In the genomic region with DNA sequence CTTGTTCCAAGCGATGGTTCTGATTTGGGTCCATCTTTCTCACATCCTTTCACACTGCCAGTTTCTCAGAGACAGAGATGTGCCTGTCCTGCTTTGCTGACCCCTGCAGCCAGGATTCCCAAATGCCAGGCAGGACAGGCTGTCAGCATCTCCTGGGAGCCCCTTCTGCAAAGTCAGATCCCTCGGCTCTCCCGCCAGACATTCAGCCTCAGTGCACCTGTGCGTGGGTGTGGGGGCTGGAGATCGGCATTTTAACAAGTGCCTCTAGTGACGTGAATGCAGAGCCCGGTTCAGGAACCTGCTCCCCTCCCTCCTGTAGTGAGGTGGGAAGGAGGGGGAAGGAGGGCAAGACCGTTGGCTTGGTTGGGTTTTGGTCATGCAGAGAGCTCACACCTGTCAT, we compare ENCODE assay signal across 22 cellular contexts.
DNase-seq lines count a peak whose midpoint lies in the region; ATAC-seq and TF ChIP-seq lines count a peak whose summit lies in the region.
"Had no signal": no experiment of that assay in that cellular context is flagged by ENCODE, and none has a peak within 500 bp of the region (broad histone marks: within the 10 kb centered on the region; RNA-seq: fewer than 3 reads in every experiment).

No MANE protein-coding gene starts in this region.

- H3K4me1 Mint-ChIP-seq in chondrocyte (ENCODE audit: low read depth): no peaks in the 10 kb centered on the region

- ATAC-seq in GM18505 (IDR thresholded peaks at IDR 0.05; ENCODE audit: unreplicated experiment): no peak
- ATAC-seq: GM12878, HCT116, Right ventricle myocardium inferior had no signal

- peak overlapping the region; percentile 3 to 57 for H3K4ac ChIP-seq in mesenchymal stem cell (ENCODE audit: low read depth in 1 of 2, low read length in 2 of 2)

- no peaks in the 10 kb centered on the region for H3K79me1 ChIP-seq in mesenchymal stem cell (replicated peaks; ENCODE audit: low read length, poor library complexity, severe bottlenecking)

- H3K27me3 Mint-ChIP-seq in chondrocyte (ENCODE audit: low read depth): peaks cover 57% of the 10 kb centered on the region

- peak overlapping the region; percentile 49 to 70 for H2BK12ac ChIP-seq in mesenchymal stem cell (ENCODE audit: low read length in 2 of 2)

- H3K9me3 ChIP-seq in mesenchymal stem cell (ENCODE audit: control insufficient read depth, low read length): peaks cover 6% of the 10 kb centered on the region
- H3K9me3 ChIP-seq: Peyer's patch had no signal

- H3K4me2 ChIP-seq in mesenchymal stem cell (ENCODE audit: low read length, poor library complexity, severe bottlenecking): no peak overlapping the region

- H3K27ac Mint-ChIP-seq in chondrocyte (ENCODE audit: unreplicated experiment): no peak overlapping the region
- H3K27ac Mint-ChIP-seq: CD8-positive, alpha-beta memory T cell had no signal

- H3K18ac ChIP-seq in mesenchymal stem cell (ENCODE audit: low read depth in 1 of 2, low read length in 2 of 2): peak overlapping the region in 1 of 2 experiments; percentile 16

- no peak for TF ChIP-seq CTCF in chondrocyte (IDR thresholded peaks at IDR 0.05)

- no peak overlapping the region for H2BK120ac ChIP-seq in mesenchymal stem cell (ENCODE audit: low read depth, low read length)

- 81% methylated on average over 8 of the region's 8 CpGs for WGBS in mesenchymal stem cell

- H2AFZ ChIP-seq in mesenchymal stem cell (ENCODE audit: low read depth, low read length): no peak overlapping the region
- H2AFZ ChIP-seq: GM23248 had no signal

- no peak overlapping the region for H3K27ac ChIP-seq in mesenchymal stem cell (ENCODE audit: low read length, poor library complexity, severe bottlenecking)
- H3K27ac ChIP-seq: GM23248, Peyer's patch had no signal

- no peak overlapping the region for H2AK5ac ChIP-seq in mesenchymal stem cell (ENCODE audit: low read length, severe bottlenecking)

- no peak overlapping the region for H2BK5ac ChIP-seq in mesenchymal stem cell (ENCODE audit: low read depth, low read length, poor library complexity, severe bottlenecking)

- H2BK15ac ChIP-seq in mesenchymal stem cell (ENCODE audit: low read depth, poor library complexity, severe bottlenecking): peak overlapping the region; percentile 1

- peak overlapping the region; percentile 15 for H4K8ac ChIP-seq in mesenchymal stem cell (ENCODE audit: low read length)

- H3K36me3 Mint-ChIP-seq in chondrocyte (ENCODE audit: low read depth): no peaks in the 10 kb centered on the region
- H3K36me3 Mint-ChIP-seq: CD8-positive, alpha-beta memory T cell had no signal

- TF ChIP-seq POLR2A in GM18505 (IDR thresholded peaks at IDR 0.05; ENCODE audit: borderline replicate concordance, extremely low read depth, insufficient read depth, insufficient read length): no peak

- H3K9me3 Mint-ChIP-seq in chondrocyte (ENCODE audit: low read depth): no peaks in the 10 kb centered on the region

- peaks cover 87 to 88% of the 10 kb centered on the region in 2 experiments for H3K27me3 ChIP-seq in mesenchymal stem cell (ENCODE audit: control insufficient read depth in 1 of 2, insufficient read depth in 1 of 2, low read length in 2 of 2)
- H3K27me3 ChIP-seq: Peyer's patch had no signal

- H4K91ac ChIP-seq in mesenchymal stem cell (ENCODE audit: low read length): peak overlapping the region; percentile 6

- H3K14ac ChIP-seq in mesenchymal stem cell (ENCODE audit: low read length in 2 of 2): no peak overlapping the region

- no peaks in the 10 kb centered on the region for H3K36me3 ChIP-seq in mesenchymal stem cell (ENCODE audit: control insufficient read depth in 1 of 2, insufficient read depth in 2 of 2, low read depth in 1 of 2, low read length in 2 of 2)
- H3K36me3 ChIP-seq: Peyer's patch had no signal

- no peak overlapping the region for H3K4me3 ChIP-seq in mesenchymal stem cell (ENCODE audit: insufficient read depth in 1 of 2, low read depth in 1 of 2, low read length in 2 of 2)
- H3K4me3 ChIP-seq: GM12878, GM23248, Peyer's patch had no signal

- H3K23ac ChIP-seq in mesenchymal stem cell (ENCODE audit: low read length in 2 of 2): no peak overlapping the region

- H3K9ac ChIP-seq in mesenchymal stem cell (ENCODE audit: low read length): no peak overlapping the region
- H3K9ac ChIP-seq: GM23248 had no signal

- no peak overlapping the region for H3K4me3 Mint-ChIP-seq in chondrocyte (ENCODE audit: unreplicated experiment)

- H3K4me1 ChIP-seq in mesenchymal stem cell (ENCODE audit: control insufficient read depth, insufficient read depth, low read depth, low read length): peaks cover 3% of the 10 kb centered on the region
- H3K4me1 ChIP-seq: Peyer's patch had no signal

- DNase-seq in activated naive CD4-positive, alpha-beta T cell treated with anti-CD3 and anti-CD28 coated beads, Interleukin-2, amount 50 U/mL, for 16 hours: peak; percentile 3
- no peak for DNase-seq in activated naive CD4-positive, alpha-beta T cell (lab: John Stamatoyannopoulos, UW)
- DNase-seq in chondrocyte (ENCODE audit: low spot score): peak; percentile 62
- no peak for DNase-seq in mesenchymal stem cell
- no peak for DNase-seq in activated gamma-delta T cell treated with Interleukin-2 at 50 U/mL for 16 hours
- DNase-seq in NCI-H2029 (lab: John Stamatoyannopoulos, UW): no peak
- DNase-seq: DMS53; EL; GM23248; KBM-7; NCI-H1105 treated with DMSO at 0.1 percent for 48 hours; NCI-H1694 treated with DMSO at 0.1 percent for 48 hours; NCI-H2107; NCI-H510A; NCI-H748 treated with DMSO at 0.1 percent for 48 hours; NK-92 treated with Interleukin-12 subunit alpha and Interleukin-12 subunit beta, amount 100 ng/mL, for 24 hours had no signal

Comparison
In these comparisons a context has a peak if more than half of its experiments do, and no peak if none do; other contexts are left out.
1. DNase-seq: peak in activated naive CD4-positive, alpha-beta T cell treated with anti-CD3 and anti-CD28 coated beads, Interleukin-2, amount 50 U/mL, for 16 hours (single experiment) and chondrocyte (single experiment); none in activated naive CD4-positive, alpha-beta T cell (0 of 4), mesenchymal stem cell (single experiment), activated gamma-delta T cell treated with Interleukin-2 at 50 U/mL for 16 hours (single experiment) and NCI-H2029 (single experiment).